In genomic region chr3:37991109-37991508, GRCh38 we compare ENCODE assay signal across 19 cellular contexts. TPM values are rescaled to one million over a fixed set of nuclear protein-coding genes. Genes with fewer than 3 reads are reported as not detected.
A peak's percentile ranks its signal among the peaks of the same experiment; 100 is the strongest.
DNase-seq lines count a peak whose midpoint lies in the region; ATAC-seq, FAIRE-seq and TF ChIP-seq lines count a peak whose summit lies in the region.
"Had no signal": no experiment of that assay in that cellular context is flagged by ENCODE, and none has a peak within 500 bp of the region (broad histone marks: within the 10 kb centered on the region; RNA-seq: fewer than 3 reads in every experiment).

No MANE protein-coding gene starts in this region.

- H3K79me1 ChIP-seq in H1 (ENCODE audit: low read depth, low read length) (no peaks in the 10 kb centered on the region), mesendoderm (ENCODE audit: low read length) (no peaks in the 10 kb centered on the region)

- H3K23ac ChIP-seq in H1 (ENCODE audit: insufficient read length), result no peak overlapping the region
- no peak overlapping the region for H3K23ac ChIP-seq in mesendoderm (ENCODE audit: low read length)

- WGBS in HUES64, result 66% methylated on average over 6 of the region's 6 CpGs
- 23% methylated on average over 5 of the region's 6 CpGs; no CpG with 5 or more reads in 1 of the 2 experiments for WGBS in H1 (ENCODE audit: extremely low coverage in 1 of 2, insufficient coverage in 1 of 2, insufficient read length in 1 of 2, insufficient replicate concordance in 2 of 2, low coverage in 1 of 2, low lambda C conversion rate in 2 of 2, missing lambda C conversion rate in 1 of 2), 2 experiments
- WGBS in mesendoderm (ENCODE audit: extremely low coverage, insufficient coverage, low lambda C conversion rate), result no CpG with 5 or more reads among the region's 6 CpGs
- WGBS in transverse colon (ENCODE audit: low coverage in 1 of 2), 2 donors, result 38 to 42% methylated on average over 5 to 6 of the region's 6 CpGs

- H4K8ac ChIP-seq in H1 (ENCODE audit: extremely low read depth, insufficient read depth, low read length) (no peak overlapping the region), mesendoderm (ENCODE audit: low read depth, low read length) (no peak overlapping the region)

- in situ Hi-C loops in transverse colon (cut with MboI; ENCODE audit: low pct_ligation_motif_present in 1 of 4, low pct_unique_long_range_greater_than_20kb in 1 of 4, low sequenced_read_pairs in 3 of 4), result no loop called here

- H3K9me3 Mint-ChIP-seq in activated T-helper 2 cell treated with anti-CD3 and anti-CD28 coated beads, Interferon-gamma antibody, Interleukin-2, Interleukin-4, amounts not matched to agents 10 μg/mL and 5 μg/mL and 100 μg/mL, durations not matched to agents 14 hours and 24 hours and 36 hours, result no peaks in the 10 kb centered on the region
- H3K9me3 Mint-ChIP-seq: activated T-helper 1 cell treated with anti-CD3 and anti-CD28 coated beads, Interleukin-12 subunit alpha, Interleukin-12 subunit beta, Interleukin-2, Interleukin-4 antibody, amounts not matched to agents 30 ng/mL and 10 ng/mL and 1 ng/mL, durations not matched to agents 14 hours and 24 hours and 36 hours; endodermal cell had no signal

- no peak overlapping the region for H3K14ac ChIP-seq in H1 (ENCODE audit: insufficient read length)

- H3K4me2 ChIP-seq in H1 (ENCODE audit: insufficient read depth in 1 of 2, low read depth in 2 of 2, low read length in 2 of 2) (peak overlapping the region; percentile 54 to 68; a peak in 3 of 4 replicates), mesendoderm (ENCODE audit: low read length) (peak overlapping the region; percentile 15)

- no peak overlapping the region for H3K56ac ChIP-seq in H1 (replicated peaks; ENCODE audit: insufficient read length, low read depth, low read length)
- peak overlapping the region; percentile 71 for H3K56ac ChIP-seq in mesendoderm (ENCODE audit: low read length)

- no peak overlapping the region for H2BK120ac ChIP-seq in H1 (replicated peaks; ENCODE audit: low read depth, low read length)
- no peak overlapping the region for H2BK120ac ChIP-seq in mesendoderm (ENCODE audit: low read depth, low read length)

- H3K9ac ChIP-seq in HUES64 (ENCODE audit: low read depth, low read length) (no peak overlapping the region), H1 (replicated peaks in 1 of 4; ENCODE audit: extremely low read depth in 1 of 4, low read depth in 3 of 4, low read length in 3 of 4) (no peak overlapping the region), mesendoderm (ENCODE audit: low read length) (no peak overlapping the region)

- H2BK5ac ChIP-seq in H1 (ENCODE audit: low read depth, low read length) (no peak overlapping the region), mesendoderm (ENCODE audit: low read length) (no peak overlapping the region)

- peak in 1 of 2 experiments; percentile 53 for DNase-seq in H1 (ENCODE audit: low read depth in 1 of 2, low spot score in 2 of 2)
- DNase-seq in mesendoderm, result no peak
- DNase-seq in transverse colon, result no peak
- DNase-seq in SW 1271 (lab: John Stamatoyannopoulos, UW), result no peak
- DNase-seq in activated T-helper 2 cell treated with anti-CD3 and anti-CD28 coated beads, Interferon-gamma antibody, Interleukin-2, Interleukin-4, amounts not matched to agents 10 μg/mL and 5 μg/mL and 100 μg/mL, durations not matched to agents 14 hours and 24 hours and 36 hours (ENCODE audit: low spot score), result no peak
- DNase-seq: activated CD8-positive, alpha-beta memory T cell treated with anti-CD3 and anti-CD28 coated beads, Interleukin-2, amount 10 ng/mL, durations not matched to agents 7 days and 5 days; cerebellar nuclear complex; heart right ventricle; midbrain; NCI-H2171 treated with DMSO at 0.1 percent for 48 hours; stimulated activated CD8-positive, alpha-beta memory T cell treated with anti-CD3 and anti-CD28 coated beads, Interleukin-4, amount 100 ng/mL, for 48 hours had no signal

- 0 out of 2 replicates have a peak, but pooled peaks cover 9% of the 10 kb centered on the region for H3K4me1 ChIP-seq in HUES64 (ENCODE audit: insufficient read depth, low read length)
- peaks cover 0 to 13% (median 7%) of the 10 kb centered on the region in 4 experiments; a peak in 6 of 7 replicates for H3K4me1 ChIP-seq in H1 (replicated peaks in 1 of 4; ENCODE audit: control insufficient read depth in 3 of 4, insufficient read depth in 4 of 4, low read length in 3 of 4)
- no peaks in the 10 kb centered on the region for H3K4me1 ChIP-seq in mesendoderm (ENCODE audit: control insufficient read depth, low read depth, low read length)
- peaks cover 14 to 64% (median 60%) of the 10 kb centered on the region in 4 donors for H3K4me1 ChIP-seq in transverse colon

- POLR2A ChIA-PET in H1 (lab: Charles Lee; ENCODE audit: partially characterized antibody), result no interaction called here

- TF ChIP-seq CTCF in H1 (IDR thresholded peaks at IDR 0.05; ENCODE audit: control extremely low read depth in 1 of 3, insufficient read depth in 1 of 3, low read depth in 1 of 3, low read length in 3 of 3) (no peak), transverse colon (IDR thresholded peaks at IDR 0.05) (no peak)

- no peak overlapping the region for H3K27ac ChIP-seq in HUES64 (ENCODE audit: low read depth, low read length)
- no peak overlapping the region for H3K27ac ChIP-seq in H1 (ENCODE audit: low read depth, low read length)
- H3K27ac ChIP-seq in mesendoderm (ENCODE audit: low read depth, low read length), result no peak overlapping the region
- H3K27ac ChIP-seq in transverse colon, result peak overlapping the region; percentile 85 to 90 (median 89)
- H3K27ac ChIP-seq: C4-2B, heart right ventricle had no signal

- TF ChIP-seq EP300 in H1 (IDR thresholded peaks at IDR 0.05; ENCODE audit: borderline replicate concordance in 1 of 2, low read depth in 2 of 2, low read length in 2 of 2) (no peak), transverse colon (IDR thresholded peaks at IDR 0.05; ENCODE audit: low read depth) (no peak)

- no peaks in the 10 kb centered on the region for H3K9me3 ChIP-seq in HUES64 (ENCODE audit: insufficient read depth, low read depth, low read length)
- H3K9me3 ChIP-seq in H1 (ENCODE audit: insufficient read depth in 2 of 2, low read depth in 1 of 2, low read length in 1 of 2), result no peaks in the 10 kb centered on the region
- H3K9me3 ChIP-seq in transverse colon, result no peaks in the 10 kb centered on the region
- H3K9me3 ChIP-seq: heart right ventricle had no signal

- H3K27ac Mint-ChIP-seq in activated T-helper 2 cell treated with anti-CD3 and anti-CD28 coated beads, Interferon-gamma antibody, Interleukin-2, Interleukin-4, amounts not matched to agents 10 μg/mL and 5 μg/mL and 100 μg/mL, durations not matched to agents 14 hours and 24 hours and 36 hours, result no peak overlapping the region
- H3K27ac Mint-ChIP-seq: activated CD8-positive, alpha-beta memory T cell treated with anti-CD3 and anti-CD28 coated beads, Interleukin-2, amount 10 ng/mL, durations not matched to agents 7 days and 5 days; activated naive CD8-positive, alpha-beta T cell; activated T-helper 1 cell treated with anti-CD3 and anti-CD28 coated beads, Interleukin-12 subunit alpha, Interleukin-12 subunit beta, Interleukin-2, Interleukin-4 antibody, amounts not matched to agents 30 ng/mL and 10 ng/mL and 1 ng/mL, durations not matched to agents 14 hours and 24 hours and 36 hours; endodermal cell had no signal

- no peak for TF ChIP-seq RAD21 in H1 (IDR thresholded peaks at IDR 0.05 in 1 of 2, conservative IDR thresholded peaks at IDR 0.05 in 1 of 2; ENCODE audit: low read depth in 2 of 2, low read length in 2 of 2)

- H3K4me3 ChIP-seq in HUES64 (ENCODE audit: low read length) (peak overlapping the region; percentile 28; the same call in 1 of the 2 replicates), H1 (ENCODE audit: extremely low read depth in 1 of 4, insufficient read depth in 2 of 4, low read depth in 3 of 4, low read length in 4 of 4) (peak overlapping the region in 2 of 4 experiments; percentile 21 to 53; a peak in 4 of 8 replicates), mesendoderm (ENCODE audit: low read length) (no peak overlapping the region), transverse colon (peak overlapping the region; percentile 8 to 40 (median 22))
- H3K4me3 ChIP-seq: heart right ventricle had no signal

- peaks cover 7% of the 10 kb centered on the region for H3K23me2 ChIP-seq in H1 (ENCODE audit: low read depth, low read length)

- H3K18ac ChIP-seq in H1 (ENCODE audit: extremely low read depth, low read length) (no peak overlapping the region), mesendoderm (ENCODE audit: low read length) (no peak overlapping the region)

- no peak overlapping the region for H4K91ac ChIP-seq in H1 (replicated peaks; ENCODE audit: insufficient read length, low read length)

- H3K4ac ChIP-seq in H1 (replicated peaks; ENCODE audit: insufficient read length, low read depth, low read length), result no peak overlapping the region
- no peak overlapping the region for H3K4ac ChIP-seq in mesendoderm (ENCODE audit: low read depth, low read length)

- H3K4me3 Mint-ChIP-seq in activated T-helper 2 cell treated with anti-CD3 and anti-CD28 coated beads, Interferon-gamma antibody, Interleukin-2, Interleukin-4, amounts not matched to agents 10 μg/mL and 5 μg/mL and 100 μg/mL, durations not matched to agents 14 hours and 24 hours and 36 hours (ENCODE audit: low read depth), result no peak overlapping the region
- H3K4me3 Mint-ChIP-seq: activated CD8-positive, alpha-beta memory T cell treated with anti-CD3 and anti-CD28 coated beads, Interleukin-2, amount 10 ng/mL, durations not matched to agents 7 days and 5 days; activated naive CD8-positive, alpha-beta T cell; activated T-helper 1 cell treated with anti-CD3 and anti-CD28 coated beads, Interleukin-12 subunit alpha, Interleukin-12 subunit beta, Interleukin-2, Interleukin-4 antibody, amounts not matched to agents 30 ng/mL and 10 ng/mL and 1 ng/mL, durations not matched to agents 14 hours and 24 hours and 36 hours; endodermal cell had no signal

- TF ChIP-seq POLR2A in H1 (IDR thresholded peaks at IDR 0.05; ENCODE audit: control extremely low read depth in 1 of 2, low read depth in 2 of 2, low read length in 2 of 2) (no peak), transverse colon (IDR thresholded peaks at IDR 0.05) (no peak)

- 0 out of 2 replicates have a peak overlapping the region, but pooled peaks have one; percentile 50 for H2BK12ac ChIP-seq in H1 (ENCODE audit: low read depth, low read length)

- intact Hi-C loops in transverse colon (cut with DNase I; ENCODE audit: low total_unique reads), result no loop called here
- intact Hi-C loops in activated T-helper 2 cell treated with anti-CD3 and anti-CD28 coated beads, Interferon-gamma antibody, Interleukin-2, Interleukin-4, amounts not matched to agents 10 μg/mL and 5 μg/mL and 100 μg/mL, durations not matched to agents 14 hours and 24 hours and 36 hours (cut with micrococcal nuclease), result no loop called here

- CTCF ChIA-PET in H1 (lab: Charles Lee; ENCODE audit: partially characterized antibody), result interaction anchor here (1.1 to 9.0 kb wide), 4 partner anchors 10 to 18 kb away, joined by 5 to 134 read pairs (median 7); no protein-coding TSS in a partner anchor

- H2AK5ac ChIP-seq in H1 (ENCODE audit: low read depth, low read length) (no peak overlapping the region), mesendoderm (ENCODE audit: low read length) (no peak overlapping the region)

- H3K36me3 Mint-ChIP-seq in activated T-helper 2 cell treated with anti-CD3 and anti-CD28 coated beads, Interferon-gamma antibody, Interleukin-2, Interleukin-4, amounts not matched to agents 10 μg/mL and 5 μg/mL and 100 μg/mL, durations not matched to agents 14 hours and 24 hours and 36 hours (ENCODE audit: low read depth), result peaks cover 8% of the 10 kb centered on the region

- H3K4me1 Mint-ChIP-seq in activated T-helper 2 cell treated with anti-CD3 and anti-CD28 coated beads, Interferon-gamma antibody, Interleukin-2, Interleukin-4, amounts not matched to agents 10 μg/mL and 5 μg/mL and 100 μg/mL, durations not matched to agents 14 hours and 24 hours and 36 hours (ENCODE audit: low read depth), result peaks cover 27% of the 10 kb centered on the region

- no peak overlapping the region for H2BK15ac ChIP-seq in H1 (ENCODE audit: low read length)
- H2BK15ac ChIP-seq in mesendoderm (replicated peaks; ENCODE audit: low read depth), result no peak overlapping the region

- H3K36me3 ChIP-seq in HUES64 (ENCODE audit: insufficient read depth, low read length), result no peaks in the 10 kb centered on the region
- H3K36me3 ChIP-seq in H1 (ENCODE audit: control insufficient read depth in 2 of 4, insufficient read depth in 4 of 4, low read length in 3 of 4), result no peaks in the 10 kb centered on the region
- no peaks in the 10 kb centered on the region for H3K36me3 ChIP-seq in mesendoderm (ENCODE audit: control insufficient read depth, insufficient read depth, low read length)
- no peaks in the 10 kb centered on the region for H3K36me3 ChIP-seq in transverse colon

- H2BK20ac ChIP-seq in H1 (ENCODE audit: low read length), result no peak overlapping the region

- H3K79me2 ChIP-seq in H1 (ENCODE audit: control insufficient read depth in 1 of 2, insufficient read depth in 2 of 2, low read length in 2 of 2) (no peaks in the 10 kb centered on the region), mesendoderm (ENCODE audit: control insufficient read depth, insufficient read depth, low read length) (no peaks in the 10 kb centered on the region)

- no peak for ATAC-seq in GM21723 (IDR thresholded peaks at IDR 0.05; ENCODE audit: unreplicated experiment)
- ATAC-seq: activated CD8-positive, alpha-beta memory T cell treated with anti-CD3 and anti-CD28 coated beads, Interleukin-2, amount 10 ng/mL, durations not matched to agents 7 days and 5 days; Right ventricle myocardium inferior had no signal

- H2AFZ ChIP-seq in H1 (ENCODE audit: low read length), result 0 out of 2 replicates have a peak overlapping the region, but pooled peaks have one; percentile 73

- no peaks in the 10 kb centered on the region for H3K27me3 Mint-ChIP-seq in activated T-helper 2 cell treated with anti-CD3 and anti-CD28 coated beads, Interferon-gamma antibody, Interleukin-2, Interleukin-4, amounts not matched to agents 10 μg/mL and 5 μg/mL and 100 μg/mL, durations not matched to agents 14 hours and 24 hours and 36 hours (ENCODE audit: low read depth)
- H3K27me3 Mint-ChIP-seq: activated CD8-positive, alpha-beta memory T cell treated with anti-CD3 and anti-CD28 coated beads, Interleukin-2, amount 10 ng/mL, durations not matched to agents 7 days and 5 days; activated naive CD8-positive, alpha-beta T cell had no signal

- no peak for FAIRE-seq in H1 (lab: Jason Lieb, UNC)
- FAIRE-seq: astrocyte had no signal

- H4K5ac ChIP-seq in H1 (ENCODE audit: insufficient read length, low read depth, low read length), result no peak overlapping the region
- no peak overlapping the region for H4K5ac ChIP-seq in mesendoderm (ENCODE audit: low read length)

- no peaks in the 10 kb centered on the region for H4K20me1 ChIP-seq in H1 (replicated peaks in 1 of 2; ENCODE audit: control insufficient read depth in 1 of 2, insufficient read depth in 2 of 2, low read length in 2 of 2)

- no peaks in the 10 kb centered on the region for H3K27me3 ChIP-seq in HUES64 (ENCODE audit: insufficient read depth, low read length)
- peaks cover 0 to 5% (median 1%) of the 10 kb centered on the region in 4 experiments; a peak in 4 of 7 replicates for H3K27me3 ChIP-seq in H1 (replicated peaks in 1 of 4; ENCODE audit: control insufficient read depth in 3 of 4, extremely low read depth in 1 of 4, insufficient read depth in 3 of 4, low read length in 3 of 4)
- no peaks in the 10 kb centered on the region for H3K27me3 ChIP-seq in mesendoderm (ENCODE audit: insufficient read depth, low read length, poor library complexity)
- no peaks in the 10 kb centered on the region for H3K27me3 ChIP-seq in transverse colon
- H3K27me3 ChIP-seq: heart right ventricle had no signal

RNA-seq across cellular contexts. Expression of gene VILL, which starts 0.5 kb away (rescaled TPM):
- 2.9 TPM for polyA plus RNA-seq in HUES64 (2013, experiment 1 of 2)
- 2.5 TPM for polyA plus RNA-seq in HUES64 (2013, experiment 2 of 2)
- total RNA-seq in H1 (2021; fragmentation: NEBNext Ultra II Directional; extraction: Animal tissue kit (Norgen Biotek cat#: 25700)), result 4.1 and 4.6 TPM in 2 replicates
- polyA plus RNA-seq in H1 (2011; rRNA removed), result 4.2 and 7.4 TPM in 2 replicates
- 5.9 TPM for polyA plus RNA-seq in H1 (2011; cell fraction: cytosol; rRNA removed)
- 20.0 TPM for polyA plus RNA-seq in H1 (2011; cell fraction: nucleus; rRNA removed)
- 2.4 to 5.7 TPM (median 4.2 TPM) in 4 replicates for polyA plus RNA-seq in H1 (2012, experiment 1 of 2)
- polyA plus RNA-seq in H1 (2012, experiment 2 of 2), result 3.4 TPM
- polyA plus RNA-seq in H1 (2013, experiment 1 of 2), result 1.4 TPM
- 1.5 TPM for polyA plus RNA-seq in H1 (2013, experiment 2 of 2)
- polyA minus RNA-seq in H1 (2011; rRNA and poly(A)+ RNA removed), result 7.7 and 8.0 TPM in 2 replicates
- polyA minus RNA-seq in H1 (2011; cell fraction: cytosol; rRNA and poly(A)+ RNA removed), result 2.5 TPM
- 11.4 TPM for polyA minus RNA-seq in H1 (2011; cell fraction: nucleus; rRNA and poly(A)+ RNA removed)
- polyA plus RNA-seq in mesendoderm (2013, experiment 1 of 2), result 1.9 TPM
- polyA plus RNA-seq in mesendoderm (2013, experiment 2 of 2), result 2.2 TPM
- 100 to 1,000 TPM; 112 to 214 (median 172) TPM for total RNA-seq in transverse colon
- 11.8 and 12.8 TPM in 2 replicates for total RNA-seq in activated T-helper 2 cell treated with anti-CD3 and anti-CD28 coated beads, Interferon-gamma antibody, Interleukin-2, Interleukin-4, amounts not matched to agents 10 μg/mL and 5 μg/mL and 100 μg/mL, durations not matched to agents 14 hours and 24 hours and 36 hours

RNA-seq across cellular contexts. Expression of gene PLCD1, which starts 38.3 kb away (rescaled TPM):
- 19.6 TPM for polyA plus RNA-seq in HUES64 (2013, experiment 1 of 2)
- 24.5 TPM for polyA plus RNA-seq in HUES64 (2013, experiment 2 of 2)
- total RNA-seq in H1 (2021; fragmentation: NEBNext Ultra II Directional; extraction: Animal tissue kit (Norgen Biotek cat#: 25700)), result 15.7 and 19.2 TPM in 2 replicates
- polyA plus RNA-seq in H1 (2011; rRNA removed), result 15.3 and 25.7 TPM in 2 replicates
- 16.8 TPM for polyA plus RNA-seq in H1 (2011; cell fraction: cytosol; rRNA removed)
- 40.8 TPM for polyA plus RNA-seq in H1 (2011; cell fraction: nucleus; rRNA removed)
- 10.7 to 22.5 TPM (median 19.3 TPM) in 4 replicates for polyA plus RNA-seq in H1 (2012, experiment 1 of 2)
- 24.9 TPM for polyA plus RNA-seq in H1 (2012, experiment 2 of 2)
- polyA plus RNA-seq in H1 (2013, experiment 1 of 2), result 16.6 TPM
- polyA plus RNA-seq in H1 (2013, experiment 2 of 2), result 15.4 TPM
- 15.5 and 19.6 TPM in 2 replicates for polyA minus RNA-seq in H1 (2011; rRNA and poly(A)+ RNA removed)
- 9.8 TPM for polyA minus RNA-seq in H1 (2011; cell fraction: cytosol; rRNA and poly(A)+ RNA removed)
- polyA minus RNA-seq in H1 (2011; cell fraction: nucleus; rRNA and poly(A)+ RNA removed), result 18.4 TPM
- 6.8 TPM for polyA plus RNA-seq in mesendoderm (2013, experiment 1 of 2)
- 6.6 TPM for polyA plus RNA-seq in mesendoderm (2013, experiment 2 of 2)
- total RNA-seq in transverse colon, result 100 to 1,000 TPM in 2 of 4 donors, 10 to 100 TPM in 2; 21.1 to 126 (median 91.4) TPM
- total RNA-seq in activated T-helper 2 cell treated with anti-CD3 and anti-CD28 coated beads, Interferon-gamma antibody, Interleukin-2, Interleukin-4, amounts not matched to agents 10 μg/mL and 5 μg/mL and 100 μg/mL, durations not matched to agents 14 hours and 24 hours and 36 hours, result 4.3 and 6.9 TPM in 2 replicates

RNA-seq across cellular contexts. Expression of gene DLEC1, which starts 47.9 kb away (rescaled TPM):
- polyA plus RNA-seq in HUES64 (2013, experiment 1 of 2), result 2.6 TPM
- polyA plus RNA-seq in HUES64 (2013, experiment 2 of 2), result 1.6 TPM
- total RNA-seq in H1 (2021; fragmentation: NEBNext Ultra II Directional; extraction: Animal tissue kit (Norgen Biotek cat#: 25700)), result 0.75 and 0.76 TPM in 2 replicates
- 0.26 and 0.36 TPM in 2 replicates for polyA plus RNA-seq in H1 (2011; rRNA removed)
- 0.31 TPM for polyA plus RNA-seq in H1 (2011; cell fraction: cytosol; rRNA removed)
- 3.0 TPM for polyA plus RNA-seq in H1 (2011; cell fraction: nucleus; rRNA removed)
- polyA plus RNA-seq in H1 (2012, experiment 1 of 2), result 0.43 to 0.87 TPM (median 0.62 TPM) in 4 replicates
- polyA plus RNA-seq in H1 (2012, experiment 2 of 2), result 0.29 TPM
- 1.4 TPM for polyA plus RNA-seq in H1 (2013, experiment 1 of 2)
- polyA plus RNA-seq in H1 (2013, experiment 2 of 2), result 0.17 TPM
- polyA minus RNA-seq in H1 (2011; rRNA and poly(A)+ RNA removed), result 0.63 and 1.4 TPM in 2 replicates
- polyA minus RNA-seq in H1 (2011; cell fraction: cytosol; rRNA and poly(A)+ RNA removed), result 0.29 TPM
- 3.0 TPM for polyA minus RNA-seq in H1 (2011; cell fraction: nucleus; rRNA and poly(A)+ RNA removed)
- polyA plus RNA-seq in mesendoderm (2013, experiment 1 of 2), result 0.28 TPM
- polyA plus RNA-seq in mesendoderm (2013, experiment 2 of 2), result 0.25 TPM
- 1 to 10 TPM in 2 of 4 donors, under 1 TPM in 2; 0.20 to 4.1 (median 1.4) TPM for total RNA-seq in transverse colon
- 0.02 and 0.16 TPM in 2 replicates for total RNA-seq in activated T-helper 2 cell treated with anti-CD3 and anti-CD28 coated beads, Interferon-gamma antibody, Interleukin-2, Interleukin-4, amounts not matched to agents 10 μg/mL and 5 μg/mL and 100 μg/mL, durations not matched to agents 14 hours and 24 hours and 36 hours

Comparison
In these comparisons a context has a peak if more than half of its experiments do, and no peak if none do; other contexts are left out.
1. H3K27ac ChIP-seq: peak in transverse colon (4 of 4); none in HUES64 (single experiment), H1 (single experiment) and mesendoderm (single experiment).